In genomic region chr1:53220171-53220961, GRCh38 we compare ENCODE assay signal across 1 cellular context.
TF ChIP-seq lines count a peak whose summit lies in the region.

Gene CZIB, minus strand, starts transcription at chr1:53220634. Its CDS starts 59 bp downstream, at chr1:53220575.

TF ChIP-seq in K562, 482 proteins besides CTCF, POLR2A, EP300 and RAD21 (continued from another document and continues in another):
- TF ChIP-seq HNRNPK (IDR thresholded peaks at IDR 0.05; ENCODE audit: low read depth, low read length, poor library complexity, severe bottlenecking): peak; percentile 59
- no peak for TF ChIP-seq PHF21A (IDR thresholded peaks at IDR 0.05; ENCODE audit: borderline replicate concordance, low read depth)
- TF ChIP-seq ZC3H11A (IDR thresholded peaks at IDR 0.05; ENCODE audit: low read depth, low read length): no peak
- no peak for TF ChIP-seq MECOM (CRISPR knock-in tag; IDR thresholded peaks at IDR 0.05)
- TF ChIP-seq FOXP1 (CRISPR knock-in tag; IDR thresholded peaks at IDR 0.05): peak; percentile 95
- peak; percentile 75 for TF ChIP-seq SAP30 (IDR thresholded peaks at IDR 0.05; ENCODE audit: borderline replicate concordance, insufficient read depth, low read depth, low read length, poor library complexity, severe bottlenecking)
- peak; percentile 19; the same call in 1 of the 2 replicates for TF ChIP-seq CGGBP1 (CRISPR knock-in tag; IDR thresholded peaks at IDR 0.05)
- TF ChIP-seq SAFB (IDR thresholded peaks at IDR 0.05; ENCODE audit: borderline replicate concordance, low read depth, low read length): peak; percentile 77
- peak; percentile 90 for TF ChIP-seq ATF7 (IDR thresholded peaks at IDR 0.05)
- TF ChIP-seq GABPA (tag; conservative IDR thresholded peaks at IDR 0.05; ENCODE audit: low read depth): peak; percentile 92
- peak; percentile 56; the same call in 1 of the 2 replicates for TF ChIP-seq HNRNPL (IDR thresholded peaks at IDR 0.05; ENCODE audit: low read depth, low read length)
- TF ChIP-seq BACH1 (tag; IDR thresholded peaks at IDR 0.05): no peak
- peak; percentile 76; the same call in 1 of the 2 replicates for TF ChIP-seq ZNF12 (CRISPR knock-in tag; IDR thresholded peaks at IDR 0.05)
- peak; percentile 91 for TF ChIP-seq THRB (CRISPR knock-in tag; conservative IDR thresholded peaks at IDR 0.05)
- TF ChIP-seq NFATC3 (IDR thresholded peaks at IDR 0.05): no peak
- TF ChIP-seq CEBPB (tag; IDR thresholded peaks at IDR 0.05): no peak
- peak; percentile 81; the same call in 1 of the 2 replicates for TF ChIP-seq RHOXF2B (CRISPR knock-in tag; conservative IDR thresholded peaks at IDR 0.05)
- TF ChIP-seq TOE1 (IDR thresholded peaks at IDR 0.05; ENCODE audit: borderline replicate concordance): peak; percentile 80; the same call in 1 of the 2 replicates
- no peak; the same call in 1 of the 2 replicates for TF ChIP-seq TOE1 (CRISPR knock-in tag; IDR thresholded peaks at IDR 0.05; ENCODE audit: borderline replicate concordance, low read depth)
- 0 out of 2 replicates have a peak, but pooled peaks have one; percentile 26 for TF ChIP-seq SMARCE1 (IDR thresholded peaks at IDR 0.05)
- TF ChIP-seq MGA (IDR thresholded peaks at IDR 0.05): no peak; the same call in 1 of the 2 replicates
- peak; percentile 7; the same call in 1 of the 2 replicates for TF ChIP-seq ELF2 (CRISPR knock-in tag; IDR thresholded peaks at IDR 0.05)
- TF ChIP-seq ARID3B (CRISPR knock-in tag; IDR thresholded peaks at IDR 0.05; ENCODE audit: borderline replicate concordance): peak; percentile 65; the same call in 1 of the 2 replicates
- no peak for TF ChIP-seq ZHX1 (conservative IDR thresholded peaks at IDR 0.05; ENCODE audit: low read length)
- TF ChIP-seq CEBPG (CRISPR knock-in tag; IDR thresholded peaks at IDR 0.05): peak; percentile 61; the same call in 1 of the 2 replicates
- peak in 1 of 2 experiments; percentile 13; a peak in 1 of 4 replicates for TF ChIP-seq CEBPG (tag; conservative IDR thresholded peaks at IDR 0.05 in 1 of 2, IDR thresholded peaks at IDR 0.05 in 1 of 2)
- TF ChIP-seq BCL6 (CRISPR knock-in tag; IDR thresholded peaks at IDR 0.05): no peak
- TF ChIP-seq ZNF280A (IDR thresholded peaks at IDR 0.05; ENCODE audit: low read depth, partially characterized antibody): no peak
- TF ChIP-seq ATF6 (CRISPR knock-in tag; IDR thresholded peaks at IDR 0.05): peak; percentile 95
- TF ChIP-seq CREBBP (IDR thresholded peaks at IDR 0.05; ENCODE audit: low read depth, low read length): no peak
- TF ChIP-seq SMARCA4 (IDR thresholded peaks at IDR 0.05): 0 out of 2 replicates have a peak, but pooled peaks have one; percentile 46
- peak; percentile 95 for TF ChIP-seq RBBP5 (IDR thresholded peaks at IDR 0.05; ENCODE audit: borderline replicate concordance, insufficient read depth, low read length, poor library complexity, severe bottlenecking)
- TF ChIP-seq ZNF23 (CRISPR knock-in tag; IDR thresholded peaks at IDR 0.05): no peak
- peak; percentile 60; the same call in 1 of the 2 replicates for TF ChIP-seq ARID1B (IDR thresholded peaks at IDR 0.05)
- 0 out of 2 replicates have a peak, but pooled peaks have one; percentile 53 for TF ChIP-seq SMAD4 (CRISPR knock-in tag; conservative IDR thresholded peaks at IDR 0.05)
- peak; percentile 77; the same call in 1 of the 2 replicates for TF ChIP-seq ZBTB9 (CRISPR knock-in tag; IDR thresholded peaks at IDR 0.05)
- peak; percentile 92; the same call in 1 of the 2 replicates for TF ChIP-seq GTF2E2 (tag; IDR thresholded peaks at IDR 0.05)
